ENCODE assay signal across 2 cellular contexts in the genomic region with DNA sequence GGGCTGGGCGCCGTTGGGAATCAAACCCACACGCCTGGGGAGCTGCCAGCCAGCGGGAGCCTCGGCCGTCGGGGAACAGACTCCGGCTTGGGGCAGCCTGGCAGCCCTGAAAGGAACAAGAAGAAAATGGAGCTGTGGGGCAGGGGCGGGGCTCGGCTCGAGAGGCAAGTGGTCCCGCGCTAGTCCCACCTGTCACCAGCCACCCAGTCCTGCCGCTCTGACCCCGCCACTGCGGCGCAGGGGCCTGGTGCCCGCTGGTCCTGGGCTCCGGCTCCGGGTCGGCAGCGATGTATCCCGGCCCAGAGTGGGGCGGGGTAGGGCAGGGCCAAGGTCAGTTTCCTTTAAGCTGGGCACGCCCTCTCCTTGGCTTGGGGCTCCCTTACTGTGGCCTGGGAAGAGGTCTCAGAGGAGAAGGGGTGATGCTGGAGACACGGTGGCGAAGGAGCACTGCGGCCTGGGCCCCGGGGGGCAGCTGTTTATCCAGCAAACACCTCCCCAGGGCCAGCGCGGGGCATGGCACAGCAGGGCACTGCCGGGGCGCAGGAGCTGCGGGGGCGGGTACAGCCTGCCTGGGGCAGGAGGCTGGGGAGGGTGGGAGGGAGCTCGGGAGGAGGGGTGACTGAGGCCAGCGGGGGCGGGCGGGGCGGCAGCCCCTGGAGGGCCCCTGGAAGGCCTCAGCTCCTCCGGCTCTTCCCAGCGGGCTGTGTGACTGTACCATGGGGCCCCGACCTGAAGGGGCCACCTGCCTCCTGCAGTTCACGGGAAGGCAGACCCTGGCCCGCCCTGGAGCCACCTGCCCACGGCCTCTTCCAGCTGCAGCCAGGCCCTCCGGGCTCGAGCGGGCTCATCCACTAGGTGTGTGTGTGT.
TF ChIP-seq lines count a peak whose summit lies in the region.

No MANE protein-coding gene starts in this region.

TF ChIP-seq in SK-N-SH, 30 proteins besides CTCF, POLR2A, EP300 and RAD21 (continued from another document):
- TF ChIP-seq, protein P1, sequence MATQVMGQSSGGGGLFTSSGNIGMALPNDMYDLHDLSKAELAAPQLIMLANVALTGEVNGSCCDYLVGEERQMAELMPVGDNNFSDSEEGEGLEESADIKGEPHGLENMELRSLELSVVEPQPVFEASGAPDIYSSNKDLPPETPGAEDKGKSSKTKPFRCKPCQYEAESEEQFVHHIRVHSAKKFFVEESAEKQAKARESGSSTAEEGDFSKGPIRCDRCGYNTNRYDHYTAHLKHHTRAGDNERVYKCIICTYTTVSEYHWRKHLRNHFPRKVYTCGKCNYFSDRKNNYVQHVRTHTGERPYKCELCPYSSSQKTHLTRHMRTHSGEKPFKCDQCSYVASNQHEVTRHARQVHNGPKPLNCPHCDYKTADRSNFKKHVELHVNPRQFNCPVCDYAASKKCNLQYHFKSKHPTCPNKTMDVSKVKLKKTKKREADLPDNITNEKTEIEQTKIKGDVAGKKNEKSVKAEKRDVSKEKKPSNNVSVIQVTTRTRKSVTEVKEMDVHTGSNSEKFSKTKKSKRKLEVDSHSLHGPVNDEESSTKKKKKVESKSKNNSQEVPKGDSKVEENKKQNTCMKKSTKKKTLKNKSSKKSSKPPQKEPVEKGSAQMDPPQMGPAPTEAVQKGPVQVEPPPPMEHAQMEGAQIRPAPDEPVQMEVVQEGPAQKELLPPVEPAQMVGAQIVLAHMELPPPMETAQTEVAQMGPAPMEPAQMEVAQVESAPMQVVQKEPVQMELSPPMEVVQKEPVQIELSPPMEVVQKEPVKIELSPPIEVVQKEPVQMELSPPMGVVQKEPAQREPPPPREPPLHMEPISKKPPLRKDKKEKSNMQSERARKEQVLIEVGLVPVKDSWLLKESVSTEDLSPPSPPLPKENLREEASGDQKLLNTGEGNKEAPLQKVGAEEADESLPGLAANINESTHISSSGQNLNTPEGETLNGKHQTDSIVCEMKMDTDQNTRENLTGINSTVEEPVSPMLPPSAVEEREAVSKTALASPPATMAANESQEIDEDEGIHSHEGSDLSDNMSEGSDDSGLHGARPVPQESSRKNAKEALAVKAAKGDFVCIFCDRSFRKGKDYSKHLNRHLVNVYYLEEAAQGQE (IDR thresholded peaks at IDR 0.05; ENCODE audit: low read depth, low read length): no peak
- TF ChIP-seq CHD2 (IDR thresholded peaks at IDR 0.05; ENCODE audit: low read length, partially characterized antibody): no peak

TF ChIP-seq in SK-N-SH treated with all-trans-retinoic acid at 6 μM for 48 hours, 23 proteins besides CTCF, POLR2A, EP300 and RAD21 (continued from another document):
- TF ChIP-seq, protein P2, sequence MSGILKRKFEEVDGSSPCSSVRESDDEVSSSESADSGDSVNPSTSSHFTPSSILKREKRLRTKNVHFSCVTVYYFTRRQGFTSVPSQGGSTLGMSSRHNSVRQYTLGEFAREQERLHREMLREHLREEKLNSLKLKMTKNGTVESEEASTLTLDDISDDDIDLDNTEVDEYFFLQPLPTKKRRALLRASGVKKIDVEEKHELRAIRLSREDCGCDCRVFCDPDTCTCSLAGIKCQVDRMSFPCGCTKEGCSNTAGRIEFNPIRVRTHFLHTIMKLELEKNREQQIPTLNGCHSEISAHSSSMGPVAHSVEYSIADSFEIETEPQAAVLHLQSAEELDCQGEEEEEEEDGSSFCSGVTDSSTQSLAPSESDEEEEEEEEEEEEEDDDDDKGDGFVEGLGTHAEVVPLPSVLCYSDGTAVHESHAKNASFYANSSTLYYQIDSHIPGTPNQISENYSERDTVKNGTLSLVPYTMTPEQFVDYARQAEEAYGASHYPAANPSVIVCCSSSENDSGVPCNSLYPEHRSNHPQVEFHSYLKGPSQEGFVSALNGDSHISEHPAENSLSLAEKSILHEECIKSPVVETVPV (CRISPR knock-in tag; IDR thresholded peaks at IDR 0.05): no peak
- TF ChIP-seq GLIS3 (CRISPR knock-in tag; IDR thresholded peaks at IDR 0.05) (no peak), RARB (CRISPR knock-in tag; IDR thresholded peaks at IDR 0.05) (no peak), TCF4 (CRISPR knock-in tag; IDR thresholded peaks at IDR 0.05; ENCODE audit: borderline replicate concordance) (no peak), SNAI2 (CRISPR knock-in tag; IDR thresholded peaks at IDR 0.05) (no peak), ZC3H10 (CRISPR knock-in tag; IDR thresholded peaks at IDR 0.05) (no peak), CSDC2 (CRISPR knock-in tag; IDR thresholded peaks at IDR 0.05) (no peak), PPARA (CRISPR knock-in tag; IDR thresholded peaks at IDR 0.05; ENCODE audit: borderline replicate concordance) (no peak), ZNF565 (CRISPR knock-in tag; conservative IDR thresholded peaks at IDR 0.05; ENCODE audit: low read depth) (no peak), BACH2 (CRISPR knock-in tag; IDR thresholded peaks at IDR 0.05; ENCODE audit: borderline replicate concordance) (no peak)
- TF ChIP-seq, protein P3, sequence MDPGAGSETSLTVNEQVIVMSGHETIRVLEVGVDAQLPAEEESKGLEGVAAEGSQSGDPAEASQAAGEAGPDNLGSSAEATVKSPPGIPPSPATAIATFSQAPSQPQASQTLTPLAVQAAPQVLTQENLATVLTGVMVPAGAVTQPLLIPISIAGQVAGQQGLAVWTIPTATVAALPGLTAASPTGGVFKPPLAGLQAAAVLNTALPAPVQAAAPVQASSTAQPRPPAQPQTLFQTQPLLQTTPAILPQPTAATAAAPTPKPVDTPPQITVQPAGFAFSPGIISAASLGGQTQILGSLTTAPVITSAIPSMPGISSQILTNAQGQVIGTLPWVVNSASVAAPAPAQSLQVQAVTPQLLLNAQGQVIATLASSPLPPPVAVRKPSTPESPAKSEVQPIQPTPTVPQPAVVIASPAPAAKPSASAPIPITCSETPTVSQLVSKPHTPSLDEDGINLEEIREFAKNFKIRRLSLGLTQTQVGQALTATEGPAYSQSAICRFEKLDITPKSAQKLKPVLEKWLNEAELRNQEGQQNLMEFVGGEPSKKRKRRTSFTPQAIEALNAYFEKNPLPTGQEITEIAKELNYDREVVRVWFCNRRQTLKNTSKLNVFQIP (CRISPR knock-in tag; IDR thresholded peaks at IDR 0.05; ENCODE audit: borderline replicate concordance, low read depth): no peak
- TF ChIP-seq, protein P4, sequence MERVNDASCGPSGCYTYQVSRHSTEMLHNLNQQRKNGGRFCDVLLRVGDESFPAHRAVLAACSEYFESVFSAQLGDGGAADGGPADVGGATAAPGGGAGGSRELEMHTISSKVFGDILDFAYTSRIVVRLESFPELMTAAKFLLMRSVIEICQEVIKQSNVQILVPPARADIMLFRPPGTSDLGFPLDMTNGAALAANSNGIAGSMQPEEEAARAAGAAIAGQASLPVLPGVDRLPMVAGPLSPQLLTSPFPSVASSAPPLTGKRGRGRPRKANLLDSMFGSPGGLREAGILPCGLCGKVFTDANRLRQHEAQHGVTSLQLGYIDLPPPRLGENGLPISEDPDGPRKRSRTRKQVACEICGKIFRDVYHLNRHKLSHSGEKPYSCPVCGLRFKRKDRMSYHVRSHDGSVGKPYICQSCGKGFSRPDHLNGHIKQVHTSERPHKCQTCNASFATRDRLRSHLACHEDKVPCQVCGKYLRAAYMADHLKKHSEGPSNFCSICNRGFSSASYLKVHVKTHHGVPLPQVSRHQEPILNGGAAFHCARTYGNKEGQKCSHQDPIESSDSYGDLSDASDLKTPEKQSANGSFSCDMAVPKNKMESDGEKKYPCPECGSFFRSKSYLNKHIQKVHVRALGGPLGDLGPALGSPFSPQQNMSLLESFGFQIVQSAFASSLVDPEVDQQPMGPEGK (CRISPR knock-in tag; IDR thresholded peaks at IDR 0.05; ENCODE audit: borderline replicate concordance): no peak
